8 cellular contexts compared by ENCODE assay signal in genomic region chrX:48574270-48575266, GRCh38. TPM values are rescaled to one million over a fixed set of nuclear protein-coding genes. Genes with fewer than 3 reads are reported as not detected.
DNase-seq lines count a peak whose midpoint lies in the region; ATAC-seq, FAIRE-seq and TF ChIP-seq lines count a peak whose summit lies in the region.

TSS of gene RBM3 (plus strand) at chrX:48574484. CDS start at chrX:48575181, 697 bp downstream.

- peak within 1 kb of the TSS; percentile 87 to 97 for H3K9ac ChIP-seq in kidney (ENCODE audit: low read length in 2 of 2)

- peak within 1 kb of the TSS; percentile 99 for H3K27ac ChIP-seq in kidney (ENCODE audit: low read depth in 2 of 2, low read length in 2 of 2)

- peak; percentile 3 for FAIRE-seq in kidney (lab: Jason Lieb, UNC)

- no peaks in the 10 kb centered on the region for H3K27me3 ChIP-seq in BE2C

- peak; percentile 86 for TF ChIP-seq POLR2A in GM19099 (IDR thresholded peaks at IDR 0.05; ENCODE audit: extremely low read depth, insufficient read length, low read depth)

- no peaks in the 10 kb centered on the region for H3K9me3 ChIP-seq in BE2C
- no peaks in the 10 kb centered on the region for H3K9me3 ChIP-seq in kidney (ENCODE audit: control insufficient read depth in 1 of 2, low read length in 2 of 2)

- peak; percentile 89 for ATAC-seq in HG03432 (IDR thresholded peaks at IDR 0.05; ENCODE audit: unreplicated experiment)

- H3K4me3 ChIP-seq in BE2C (ENCODE audit: low read depth, low read length) = peak within 1 kb of the TSS; percentile 97
- peak within 1 kb of the TSS; percentile 95 to 97 for H3K4me3 ChIP-seq in kidney (ENCODE audit: low read length in 2 of 2)

- peaks cover 51% of the 10 kb centered on the region for H3K36me3 ChIP-seq in BE2C
- H3K36me3 ChIP-seq in kidney (ENCODE audit: control insufficient read depth in 1 of 2, insufficient read depth in 2 of 2, low read length in 2 of 2) = peaks cover 15 to 32% of the 10 kb centered on the region in 2 donors

- intact Hi-C loops in kidney (cut with DNase I) = no loop called here

- DNase-seq in BE2C (peak; percentile 90), NCI-H510A (lab: John Stamatoyannopoulos, UW) (peak; percentile 83), cerebellar nuclear complex (lab: John Stamatoyannopoulos, UW) (peak; percentile 64 to 65), kidney (peak; percentile 98)
- peak; percentile 86 for DNase-seq in activated CD4-positive, alpha-beta T cell treated with anti-CD3 and anti-CD28 coated beads for 1 hour
- peak; percentile 75 to 79 for DNase-seq in stimulated activated CD4-positive, alpha-beta T cell treated with anti-CD3 and anti-CD28 coated beads, Interleukin-15, amount 100 ng/mL, for 1 hour (ENCODE audit: low read depth in 1 of 2, low spot score in 1 of 2)

- H3K4me1 ChIP-seq in BE2C (no peaks in the 10 kb centered on the region; the same call in 1 of the 2 replicates), kidney (ENCODE audit: control insufficient read depth in 1 of 2, insufficient read depth in 1 of 2, low read depth in 1 of 2, low read length in 2 of 2) (peaks cover 10 to 14% of the 10 kb centered on the region in 2 donors)

- TF ChIP-seq CTCF in BE2C (IDR thresholded peaks at IDR 0.05; ENCODE audit: low read depth, low read length) = peak; percentile 44
- TF ChIP-seq CTCF in kidney (IDR thresholded peaks at IDR 0.05; ENCODE audit: borderline replicate concordance, extremely low read depth, insufficient read depth) = peak; percentile 12

RNA-seq across cellular contexts. Expression of gene RBM3, which starts in this region (rescaled TPM):
- polyA plus RNA-seq in BE2C (2012; ENCODE audit: insufficient read depth, insufficient read length, low read depth) = 514 TPM
- total RNA-seq in kidney = 265 TPM
- 86.9 TPM for polyA plus RNA-seq in kidney (ENCODE audit: insufficient read depth, low read depth, low replicate concordance)

Comparison
In these comparisons a context has a peak if more than half of its experiments do, and no peak if none do; other contexts are left out.
1. Peak in every context shown above with its lines: DNase-seq, ATAC-seq, H3K4me3 ChIP-seq and H3K27ac ChIP-seq.